ENCODE assay signal across 14 cellular contexts in genomic region chr14:74614508-74615495, GRCh38. TPM values are rescaled to one million over a fixed set of nuclear protein-coding genes. Genes with fewer than 3 reads are reported as not detected.
A peak's percentile ranks its signal among the peaks of the same experiment; 100 is the strongest.
DNase-seq lines count a peak whose midpoint lies in the region; ATAC-seq, FAIRE-seq and TF ChIP-seq lines count a peak whose summit lies in the region.
"Had no signal": no experiment of that assay in that cellular context is flagged by ENCODE, and none has a peak within 500 bp of the region (broad histone marks: within the 10 kb centered on the region; RNA-seq: fewer than 3 reads in every experiment).

No MANE protein-coding gene starts in this region.

- H3K9ac ChIP-seq in trophoblast cell (ENCODE audit: low read length): no peak overlapping the region
- H3K9ac ChIP-seq: parathyroid adenoma had no signal

- peaks cover 27% of the 10 kb centered on the region for H3K79me1 ChIP-seq in trophoblast cell (ENCODE audit: low read length)

- H3K14ac ChIP-seq in trophoblast cell (ENCODE audit: low read length): no peak overlapping the region

- no peaks in the 10 kb centered on the region for H3K36me3 ChIP-seq in bronchial epithelial cell (ENCODE audit: control insufficient read depth, insufficient read depth, low read length)
- H3K36me3 ChIP-seq in trophoblast cell (ENCODE audit: control insufficient read depth in 1 of 2, insufficient read depth in 2 of 2, low read length in 2 of 2): no peaks in the 10 kb centered on the region
- H3K36me3 ChIP-seq in effector memory CD4-positive, alpha-beta T cell (ENCODE audit: control insufficient read depth, insufficient read depth, low read length): no peaks in the 10 kb centered on the region
- H3K36me3 ChIP-seq: esophagus muscularis mucosa, suprapubic skin had no signal

- intact Hi-C loops in right cardiac atrium (cut with DNase I): loop anchor here (5.0 to 10.0 kb wide), 4 partner anchors 47 to 113 kb away; partner anchors contain the start of genes AREL1 (in 1 of the 4) and FCF1 (in 1 of the 4)

- DNase-seq in SIG-M5 treated with dmso at 0.1 percent for 504 hours (lab: John Stamatoyannopoulos, UW; ENCODE audit: unreplicated experiment): peak; percentile 12
- no peak for DNase-seq in SIG-M5 (lab: John Stamatoyannopoulos, UW)
- DNase-seq in M059J (ENCODE audit: low read depth): peak; percentile 62
- peak; percentile 50 for DNase-seq in bronchial epithelial cell (ENCODE audit: low read depth)
- no peak for DNase-seq in trophoblast cell
- no peak for DNase-seq in right cardiac atrium
- DNase-seq in effector memory CD4-positive, alpha-beta T cell: no peak
- no peak for DNase-seq in activated CD4-positive, alpha-beta T cell treated with anti-CD3 and anti-CD28 coated beads for 4 hours
- DNase-seq: activated naive CD8-positive, alpha-beta T cell treated with anti-CD3 and anti-CD28 coated beads, Interleukin-2, amount 10 ng/mL, durations not matched to agents 7 days and 5 days; NCI-H1092 treated with DMSO at 0.1 percent for 48 hours had no signal

- no peak overlapping the region for H4K8ac ChIP-seq in trophoblast cell (ENCODE audit: low read depth, low read length)

- no peak overlapping the region for H3K18ac ChIP-seq in trophoblast cell (ENCODE audit: low read length)

- no peaks in the 10 kb centered on the region for H3K79me2 ChIP-seq in trophoblast cell (ENCODE audit: control insufficient read depth, insufficient read depth, low read length, poor library complexity)
- H3K79me2 ChIP-seq: parathyroid adenoma had no signal

- FAIRE-seq in bronchial epithelial cell (lab: Jason Lieb, UNC): no peak
- FAIRE-seq: GM19239 had no signal

- no peak overlapping the region for H2BK12ac ChIP-seq in trophoblast cell (ENCODE audit: low read length)

- no peak overlapping the region for H2BK5ac ChIP-seq in trophoblast cell (ENCODE audit: low read depth, low read length, poor library complexity)

- H4K91ac ChIP-seq in trophoblast cell (ENCODE audit: low read depth, low read length): peak overlapping the region; percentile 31

- no peaks in the 10 kb centered on the region for H3K27me3 ChIP-seq in bronchial epithelial cell (ENCODE audit: control insufficient read depth, insufficient read depth, low read length)
- H3K27me3 ChIP-seq in trophoblast cell (ENCODE audit: insufficient read depth, low read length): peaks cover 22% of the 10 kb centered on the region
- no peaks in the 10 kb centered on the region for H3K27me3 ChIP-seq in right cardiac atrium (ENCODE audit: control insufficient read depth, insufficient read depth)
- H3K27me3 ChIP-seq in effector memory CD4-positive, alpha-beta T cell (replicated peaks; ENCODE audit: control insufficient read depth, insufficient read depth, low read length, poor library complexity, severe bottlenecking): no peaks in the 10 kb centered on the region

- WGBS in trophoblast cell (ENCODE audit: extremely low coverage, insufficient coverage, insufficient read length): no CpG with 5 or more reads among the region's 8 CpGs
- WGBS in right cardiac atrium: 80% methylated on average over 8 of the region's 8 CpGs

- no peak overlapping the region for H3K4me2 ChIP-seq in trophoblast cell (ENCODE audit: low read length)

- peaks cover 20 to 28% of the 10 kb centered on the region in 2 experiments for H3K4me1 ChIP-seq in trophoblast cell (ENCODE audit: control insufficient read depth in 1 of 2, insufficient read depth in 2 of 2, low read length in 2 of 2)
- peaks cover 10% of the 10 kb centered on the region for H3K4me1 ChIP-seq in right cardiac atrium (ENCODE audit: control insufficient read depth, insufficient read depth, low read length)
- H3K4me1 ChIP-seq in effector memory CD4-positive, alpha-beta T cell (ENCODE audit: control insufficient read depth, insufficient read depth, low read length, poor library complexity, severe bottlenecking): peaks cover 25% of the 10 kb centered on the region
- H3K4me1 ChIP-seq: parathyroid adenoma had no signal

- TF ChIP-seq CTCF in bronchial epithelial cell (IDR thresholded peaks at IDR 0.05; ENCODE audit: insufficient read depth, low read length, severe bottlenecking): no peak

- H2AFZ ChIP-seq in trophoblast cell (ENCODE audit: insufficient read depth, low read length, poor library complexity): no peak overlapping the region
- H2AFZ ChIP-seq: parathyroid adenoma had no signal

- H3K23ac ChIP-seq in trophoblast cell (ENCODE audit: low read length): no peak overlapping the region

- no peak overlapping the region for H3K4me3 ChIP-seq in bronchial epithelial cell (ENCODE audit: low read depth, low read length)
- H3K4me3 ChIP-seq in trophoblast cell (ENCODE audit: low read depth, low read length): no peak overlapping the region
- H3K4me3 ChIP-seq in right cardiac atrium (ENCODE audit: low read length): no peak overlapping the region
- H3K4me3 ChIP-seq in effector memory CD4-positive, alpha-beta T cell (ENCODE audit: insufficient read depth, low read depth, low read length, poor library complexity, severe bottlenecking): no peak overlapping the region
- H3K4me3 ChIP-seq: esophagus muscularis mucosa, suprapubic skin had no signal

- H2AK5ac ChIP-seq in trophoblast cell (ENCODE audit: low read length): peak overlapping the region; percentile 11

- H3K9me3 ChIP-seq in trophoblast cell (ENCODE audit: insufficient read depth, low read depth, low read length) (peaks cover 2% of the 10 kb centered on the region), right cardiac atrium (ENCODE audit: control insufficient read depth, low read length) (no peaks in the 10 kb centered on the region)
- no peaks in the 10 kb centered on the region for H3K9me3 ChIP-seq in effector memory CD4-positive, alpha-beta T cell (ENCODE audit: control insufficient read depth, low read length)
- H3K9me3 ChIP-seq: esophagus muscularis mucosa, suprapubic skin had no signal

- no peak overlapping the region for H3K27ac ChIP-seq in trophoblast cell (ENCODE audit: low read depth, low read length)
- no peak overlapping the region for H3K27ac ChIP-seq in right cardiac atrium (ENCODE audit: low read length)
- H3K27ac ChIP-seq in effector memory CD4-positive, alpha-beta T cell (ENCODE audit: insufficient read depth, low read length, poor library complexity, severe bottlenecking): no peak overlapping the region
- H3K27ac ChIP-seq: esophagus muscularis mucosa, parathyroid adenoma, suprapubic skin had no signal

- H3K4ac ChIP-seq in trophoblast cell (ENCODE audit: low read depth, low read length): no peak overlapping the region

- no peak for ATAC-seq in right cardiac atrium

- no peak overlapping the region for H4K12ac ChIP-seq in trophoblast cell (ENCODE audit: low read depth, low read length)

- peak overlapping the region; percentile 27 for H2BK120ac ChIP-seq in trophoblast cell (ENCODE audit: insufficient read depth, low read length, poor library complexity)

RNA-seq across cellular contexts. Expression of gene LTBP2, which starts 2.8 kb away (rescaled TPM):
- total RNA-seq in M059J (2014; rRNA removed; shearing (Covaris generic)): 2.2 and 5.2 TPM in 2 replicates
- total RNA-seq in bronchial epithelial cell (4.1 and 6.6 TPM in 2 replicates), right cardiac atrium (10 to 100 TPM; 13.9 to 46.0 (median 23.5) TPM)
- 3.7 and 4.1 TPM in 2 replicates for polyA plus RNA-seq in trophoblast cell (2013)
- polyA plus RNA-seq in right cardiac atrium: 3.4 TPM

Comparison
In these comparisons a context has a peak if more than half of its experiments do, and no peak if none do; other contexts are left out.
1. DNase-seq: peak in SIG-M5 treated with dmso at 0.1 percent for 504 hours (single experiment), M059J (single experiment) and bronchial epithelial cell (single experiment); none in SIG-M5 (single experiment), trophoblast cell (0 of 2), right cardiac atrium (0 of 3), effector memory CD4-positive, alpha-beta T cell (0 of 3) and activated CD4-positive, alpha-beta T cell treated with anti-CD3 and anti-CD28 coated beads for 4 hours (0 of 2).